20 cellular contexts compared by ENCODE assay signal in genomic region chr9:113918697-113919390, GRCh38.
"Had no signal": no experiment of that assay in that cellular context is flagged by ENCODE, and none has a peak within 500 bp of the region (broad histone marks: within the 10 kb centered on the region; RNA-seq: fewer than 3 reads in every experiment).

No MANE protein-coding gene starts in this region.

- H3K36me3 ChIP-seq: adrenal gland, colonic mucosa, left ventricle myocardium inferior, thyroid gland had no signal

- H3K27ac Mint-ChIP-seq: memory B cell; neural progenitor cell; stimulated activated memory B cell treated with anti-CD40 and anti-IgM and Interleukin-4, amounts not matched to agents 10 μg/mL and 1 μg/mL and 100 μg/mL, for 72 hours had no signal

- DNase-seq: activated CD8-positive, alpha-beta memory T cell treated with anti-CD3 and anti-CD28 coated beads for 24 hours; activated gamma-delta T cell; adrenal gland; colonic mucosa; foreskin keratinocyte; islet precursor cell; left ventricle myocardium inferior; mucosa of descending colon; naive B cell; SK-N-SH; spleen; stimulated activated CD4-positive, alpha-beta T cell treated with anti-CD3 and anti-CD28 coated beads, Interleukin-4, amount 100 ng/mL, for 4 hours; T-helper 1 cell; T1000 had no signal

- H3K9ac ChIP-seq: neural progenitor cell, SK-N-SH had no signal

- H3K36me3 Mint-ChIP-seq: activated naive CD4-positive, alpha-beta T cell treated with anti-CD3 and anti-CD28 coated beads, Interleukin-2, amount 50 U/mL, for 72 hours had no signal

- H3K4me3 Mint-ChIP-seq: memory B cell; naive B cell; neural progenitor cell; stimulated activated memory B cell treated with anti-CD40 and anti-IgM and Interleukin-4, amounts not matched to agents 10 μg/mL and 1 μg/mL and 100 μg/mL, for 72 hours had no signal

- H3K4me1 ChIP-seq: adrenal gland, colonic mucosa, neural progenitor cell, spleen had no signal

- H3K27me3 Mint-ChIP-seq: naive B cell; stimulated activated memory B cell treated with anti-CD40 and anti-IgM and Interleukin-4, amounts not matched to agents 10 μg/mL and 1 μg/mL and 100 μg/mL, for 72 hours had no signal

- H3K4me1 Mint-ChIP-seq: stimulated activated memory B cell treated with anti-CD40 and anti-IgM and Interleukin-4, amounts not matched to agents 10 μg/mL and 1 μg/mL and 100 μg/mL, for 72 hours had no signal

- H3K9me3 ChIP-seq: adrenal gland, colonic mucosa, SK-N-SH, thyroid gland had no signal

- H3K4me3 ChIP-seq: adrenal gland, colonic mucosa, left ventricle myocardium inferior, mucosa of descending colon, neural progenitor cell, spleen, thyroid gland had no signal

- H3K27me3 ChIP-seq: adrenal gland, colonic mucosa, foreskin keratinocyte, neural progenitor cell, spleen, thyroid gland had no signal

- H3K9me3 Mint-ChIP-seq: activated naive CD4-positive, alpha-beta T cell treated with anti-CD3 and anti-CD28 coated beads, Interleukin-2, amount 50 U/mL, for 72 hours had no signal

- H3K27ac ChIP-seq: adrenal gland, colonic mucosa, foreskin keratinocyte, left ventricle myocardium inferior, neural progenitor cell, spleen, thyroid gland had no signal

- ATAC-seq: activated CD4-positive, CD25-positive, alpha-beta regulatory T cell treated with anti-CD3 and anti-CD28 coated beads, Interleukin-2, amount 50 U/mL, for 24 hours; activated naive CD4-positive, alpha-beta T cell treated with anti-CD3 and anti-CD28 coated beads, Interleukin-2, amount 50 U/mL, for 72 hours; foreskin keratinocyte; mucosa of descending colon; stimulated activated memory B cell treated with anti-CD40 and anti-IgM and Interleukin-4, amounts not matched to agents 10 μg/mL and 1 μg/mL and 100 μg/mL, for 72 hours had no signal
